ENCODE assay signal across 14 cellular contexts in genomic region chr9:95028855-95029219, GRCh38.
A peak's percentile ranks its signal among the peaks of the same experiment; 100 is the strongest.
DNase-seq lines count a peak whose midpoint lies in the region; ATAC-seq and TF ChIP-seq lines count a peak whose summit lies in the region.
"Had no signal": no experiment of that assay in that cellular context is flagged by ENCODE, and none has a peak within 500 bp of the region (broad histone marks: within the 10 kb centered on the region; RNA-seq: fewer than 3 reads in every experiment).

No MANE protein-coding gene starts in this region.

- H3K27me3 Mint-ChIP-seq in osteocyte (ENCODE audit: unreplicated experiment), result no peaks in the 10 kb centered on the region
- H3K27me3 Mint-ChIP-seq in activated CD4-positive, alpha-beta memory T cell treated with anti-CD3 and anti-CD28 coated beads for 36 hours, result no peaks in the 10 kb centered on the region
- H3K27me3 Mint-ChIP-seq: activated CD4-positive, alpha-beta T cell treated with anti-CD3 and anti-CD28 coated beads for 36 hours; brain had no signal

- DNase-seq in NCI-H2107 treated with DMSO at 0.1 percent for 48 hours (lab: John Stamatoyannopoulos, UW; ENCODE audit: unreplicated experiment), result peak; percentile 87
- no peak for DNase-seq in NCI-H2107 (lab: John Stamatoyannopoulos, UW)
- no peak for DNase-seq in ascending aorta (ENCODE audit: low spot score in 2 of 2)
- no peak for DNase-seq in osteocyte (ENCODE audit: extremely low spot score, unreplicated experiment)
- no peak for DNase-seq in vagina (ENCODE audit: extremely low spot score in 2 of 2)
- DNase-seq in activated CD4-positive, alpha-beta memory T cell treated with anti-CD3 and anti-CD28 coated beads for 36 hours, result no peak
- DNase-seq in activated CD4-positive, alpha-beta T cell treated with anti-CD3 and anti-CD28 coated beads, Interleukin-2, amount 50 U/mL, for 1 hour, result no peak
- DNase-seq: activated CD4-positive, alpha-beta T cell treated with anti-CD3 and anti-CD28 coated beads for 36 hours; heart left ventricle; MV-4-11; stimulated activated CD4-positive, alpha-beta T cell treated with anti-CD3 and anti-CD28 coated beads, Interleukin-4, amount 100 ng/mL, for 24 hours; stimulated activated naive CD4-positive, alpha-beta T cell treated with Interleukin-2 at 50 U/mL for 16 hours had no signal

- peaks cover 91% of the 10 kb centered on the region for H3K4me1 Mint-ChIP-seq in osteocyte (ENCODE audit: unreplicated experiment)
- no peaks in the 10 kb centered on the region for H3K4me1 Mint-ChIP-seq in activated CD4-positive, alpha-beta memory T cell treated with anti-CD3 and anti-CD28 coated beads for 36 hours (ENCODE audit: low read depth)
- H3K4me1 Mint-ChIP-seq: activated CD4-positive, alpha-beta T cell treated with anti-CD3 and anti-CD28 coated beads for 36 hours had no signal

- H3K9me3 Mint-ChIP-seq in osteocyte (ENCODE audit: unreplicated experiment), result no peaks in the 10 kb centered on the region
- H3K9me3 Mint-ChIP-seq in activated CD4-positive, alpha-beta memory T cell treated with anti-CD3 and anti-CD28 coated beads for 36 hours, result no peaks in the 10 kb centered on the region
- H3K9me3 Mint-ChIP-seq: brain had no signal

- CTCF ChIA-PET in activated CD4-positive, alpha-beta memory T cell treated with anti-CD3 and anti-CD28 coated beads for 36 hours (lab: Charles Lee), result no interaction called here

- intact Hi-C loops in ascending aorta (cut with DNase I) (loop anchor here (2.0 to 5.0 kb wide), 2 partner anchors 16 to 53 kb away; no protein-coding TSS in a partner anchor), vagina (cut with DNase I) (no loop called here)
- intact Hi-C loops in activated CD4-positive, alpha-beta memory T cell treated with anti-CD3 and anti-CD28 coated beads for 36 hours (cut with micrococcal nuclease), result no loop called here

- no peak overlapping the region for H3K4me3 Mint-ChIP-seq in osteocyte (ENCODE audit: unreplicated experiment)
- H3K4me3 Mint-ChIP-seq in activated CD4-positive, alpha-beta memory T cell treated with anti-CD3 and anti-CD28 coated beads for 36 hours, result no peak overlapping the region
- H3K4me3 Mint-ChIP-seq: activated CD4-positive, alpha-beta T cell treated with anti-CD3 and anti-CD28 coated beads for 36 hours; brain had no signal

- H3K27ac Mint-ChIP-seq in osteocyte (ENCODE audit: unreplicated experiment), result peak overlapping the region; percentile 70
- no peak overlapping the region for H3K27ac Mint-ChIP-seq in activated CD4-positive, alpha-beta memory T cell treated with anti-CD3 and anti-CD28 coated beads for 36 hours
- H3K27ac Mint-ChIP-seq: activated CD4-positive, alpha-beta T cell treated with anti-CD3 and anti-CD28 coated beads for 36 hours had no signal

- H3K36me3 Mint-ChIP-seq in osteocyte (ENCODE audit: unreplicated experiment), result peaks cover 34% of the 10 kb centered on the region
- H3K36me3 Mint-ChIP-seq in activated CD4-positive, alpha-beta memory T cell treated with anti-CD3 and anti-CD28 coated beads for 36 hours, result no peaks in the 10 kb centered on the region

- POLR2A ChIA-PET in activated CD4-positive, alpha-beta memory T cell treated with anti-CD3 and anti-CD28 coated beads for 36 hours (lab: Charles Lee), result no interaction called here

- ATAC-seq in HG03432 (IDR thresholded peaks at IDR 0.05; ENCODE audit: unreplicated experiment), result no peak
- ATAC-seq: activated CD4-positive, alpha-beta T cell treated with anti-CD3 and anti-CD28 coated beads for 36 hours; heart left ventricle had no signal

- TF ChIP-seq POLR2A in vagina (IDR thresholded peaks at IDR 0.05), result no peak

- H3K4me3 ChIP-seq in ascending aorta (peak overlapping the region in 1 of 2 donors; percentile 20), vagina (no peak overlapping the region)

- no peaks in the 10 kb centered on the region for H3K9me3 ChIP-seq in ascending aorta
- H3K9me3 ChIP-seq in vagina, result no peaks in the 10 kb centered on the region
- H3K9me3 ChIP-seq: heart left ventricle had no signal

- peak overlapping the region; percentile 72 to 99 for H3K27ac ChIP-seq in ascending aorta
- H3K27ac ChIP-seq in vagina, result peak overlapping the region; percentile 45

- no peak for TF ChIP-seq CTCF in ascending aorta (IDR thresholded peaks at IDR 0.05)
- TF ChIP-seq CTCF in osteocyte (IDR thresholded peaks at IDR 0.05), result no peak
- TF ChIP-seq CTCF in vagina (IDR thresholded peaks at IDR 0.05), result no peak

- H3K4me1 ChIP-seq in ascending aorta (peaks cover 21 to 90% of the 10 kb centered on the region in 2 donors), vagina (peaks cover 97% of the 10 kb centered on the region)

- H3K36me3 ChIP-seq in ascending aorta (peaks cover 0 to 8% of the 10 kb centered on the region in 2 donors), vagina (no peaks in the 10 kb centered on the region)

- H3K27me3 ChIP-seq in ascending aorta (no peaks in the 10 kb centered on the region), vagina (no peaks in the 10 kb centered on the region)
- H3K27me3 ChIP-seq: heart left ventricle had no signal
